In genomic region chr6:32853541-32854375, GRCh38 we compare ENCODE assay signal across 8 cellular contexts. TPM values are rescaled to one million over a fixed set of nuclear protein-coding genes. Genes with fewer than 3 reads are reported as not detected.
DNase-seq lines count a peak whose midpoint lies in the region; ATAC-seq, FAIRE-seq and TF ChIP-seq lines count a peak whose summit lies in the region.

Gene PSMB9 (plus strand): TSS chr6:32854192. CDS start chr6:32854230, 38 bp downstream.
Gene TAP1 (minus strand): TSS chr6:32853704. CDS start chr6:32853636, 68 bp downstream.

- peak; percentile 68 for ATAC-seq in HG03064 (IDR thresholded peaks at IDR 0.05; ENCODE audit: low read depth, unreplicated experiment)
- peak; percentile 91 for ATAC-seq in WTC11

- no peaks in the 10 kb centered on the region for H3K9me3 Mint-ChIP-seq in WTC11
- no peaks in the 10 kb centered on the region for H3K9me3 Mint-ChIP-seq in immature natural killer cell

- no peaks in the 10 kb centered on the region for H3K27me3 ChIP-seq in bronchial epithelial cell (ENCODE audit: control insufficient read depth, insufficient read depth, low read length)

- peak; percentile 51 for DNase-seq in AG04449 (ENCODE audit: low read depth, low spot score)
- DNase-seq in NCI-H2171 (lab: John Stamatoyannopoulos, UW), result peak; percentile 75
- DNase-seq in WTC11 (ENCODE audit: low spot score), result peak; percentile 94
- DNase-seq in bronchial epithelial cell (ENCODE audit: low read depth), result peak; percentile 85
- DNase-seq in immature natural killer cell, result peak; percentile 93 to 94 (median 94)
- peak; percentile 87 for DNase-seq in smooth muscle cell of the brain vasculature (ENCODE audit: low read depth, low spot score)

- peak within 1 kb of the TSS; percentile 90 for H3K27ac Mint-ChIP-seq in WTC11
- peak within 1 kb of the TSS; percentile 100 for H3K27ac Mint-ChIP-seq in immature natural killer cell

- POLR2A ChIA-PET in AG04449 (lab: Yijun Ruan, JAX), result interaction anchor here (0.7 to 2.2 kb wide), 6 partner anchors 9 to 118 kb away, joined by 3 to 22 read pairs (median 4); partner anchors contain the start of genes BRD2 and TAP2
- POLR2A ChIA-PET in WTC11 (lab: Charles Lee), result interaction anchor here (1.1 to 3.6 kb wide), 6 partner anchors 9 to 723 kb away, joined by 3 to 28 read pairs (median 6); partner anchors contain the start of genes FKBPL, PSMB8 and TAP2

- H3K4me3 ChIP-seq in AG04449 (ENCODE audit: low read depth, low read length), result peak within 1 kb of the TSS; percentile 89
- peak within 1 kb of the TSS; percentile 80 for H3K4me3 ChIP-seq in bronchial epithelial cell (ENCODE audit: low read depth, low read length)

- peak; percentile 95 for TF ChIP-seq POLR2A in GM18526 (IDR thresholded peaks at IDR 0.05; ENCODE audit: extremely low read depth, insufficient read length)

- no peak for FAIRE-seq in bronchial epithelial cell (lab: Jason Lieb, UNC)

- H3K36me3 ChIP-seq in bronchial epithelial cell (ENCODE audit: control insufficient read depth, insufficient read depth, low read length), result peaks cover 10% of the 10 kb centered on the region

- H3K27me3 Mint-ChIP-seq in WTC11 (ENCODE audit: low read depth), result peaks cover 91% of the 10 kb centered on the region
- H3K27me3 Mint-ChIP-seq in immature natural killer cell (ENCODE audit: low read depth in 3 of 3), result peaks cover 9 to 23% (median 19%) of the 10 kb centered on the region in 3 donors

- peaks cover 14% of the 10 kb centered on the region for H3K4me1 Mint-ChIP-seq in WTC11
- H3K4me1 Mint-ChIP-seq in immature natural killer cell, result peaks cover 70 to 81% of the 10 kb centered on the region in 2 donors

- peak within 1 kb of the TSS; percentile 88 for H3K4me3 Mint-ChIP-seq in WTC11
- peak within 1 kb of the TSS; percentile 92 to 100 (median 99) for H3K4me3 Mint-ChIP-seq in immature natural killer cell

- peak; percentile 87 for TF ChIP-seq CTCF in AG04449 (IDR thresholded peaks at IDR 0.05; ENCODE audit: insufficient read depth, low read length, missing control alignments)
- TF ChIP-seq CTCF in WTC11 (IDR thresholded peaks at IDR 0.05), result 0 out of 2 replicates have a peak, but pooled peaks have one; percentile 31
- peak; percentile 95 for TF ChIP-seq CTCF in bronchial epithelial cell (IDR thresholded peaks at IDR 0.05; ENCODE audit: insufficient read depth, low read length, severe bottlenecking)

- CTCF ChIA-PET in AG04449 (lab: Yijun Ruan, JAX) (interaction anchor here (0.9 to 9.6 kb wide), 12 partner anchors 12 to 440 kb away, joined by 3 to 313 read pairs (median 6); partner anchors contain the start of genes PSMB8 and TAP2), WTC11 (lab: Charles Lee) (interaction anchor here (0.7 to 9.4 kb wide), 22 partner anchors 9 to 319 kb away, joined by 3 to 291 read pairs (median 4); partner anchors contain the start of genes HLA-DMA, PSMB8 and TAP2)

- H3K36me3 Mint-ChIP-seq in WTC11 (peaks cover 9% of the 10 kb centered on the region), immature natural killer cell (peaks cover 27 to 59% (median 42%) of the 10 kb centered on the region in 3 donors)

TF ChIP-seq in WTC11, 78 proteins besides CTCF, POLR2A, EP300 and RAD21 (continues in another document):
- TF ChIP-seq MYBL2 (CRISPR knock-in tag; IDR thresholded peaks at IDR 0.05), result 0 out of 2 replicates have a peak, but pooled peaks have one; percentile 43
- TF ChIP-seq RELA (CRISPR knock-in tag; IDR thresholded peaks at IDR 0.05; ENCODE audit: borderline replicate concordance), result no peak
- TF ChIP-seq KAT7 (CRISPR knock-in tag; IDR thresholded peaks at IDR 0.05; ENCODE audit: borderline replicate concordance), result no peak
- 0 out of 2 replicates have a peak, but pooled peaks have one; percentile 35 for TF ChIP-seq ZBTB43 (CRISPR knock-in tag; IDR thresholded peaks at IDR 0.05)
- 0 out of 2 replicates have a peak, but pooled peaks have one; percentile 54 for TF ChIP-seq ZNF121 (CRISPR knock-in tag; IDR thresholded peaks at IDR 0.05)
- TF ChIP-seq HMGA2 (CRISPR knock-in tag; IDR thresholded peaks at IDR 0.05), result no peak
- peak; percentile 35; the same call in 1 of the 2 replicates for TF ChIP-seq ARID4B (CRISPR knock-in tag; IDR thresholded peaks at IDR 0.05; ENCODE audit: borderline replicate concordance)
- TF ChIP-seq SOX15 (CRISPR knock-in tag; IDR thresholded peaks at IDR 0.05), result no peak
- TF ChIP-seq FOXJ3 (CRISPR knock-in tag; IDR thresholded peaks at IDR 0.05; ENCODE audit: borderline replicate concordance), result no peak
- no peak for TF ChIP-seq TP53 (CRISPR knock-in tag; IDR thresholded peaks at IDR 0.05)
- no peak for TF ChIP-seq CDX4 (CRISPR knock-in tag; IDR thresholded peaks at IDR 0.05; ENCODE audit: borderline replicate concordance)
- no peak for TF ChIP-seq JUN (CRISPR knock-in tag; IDR thresholded peaks at IDR 0.05)
- TF ChIP-seq E2F1 (CRISPR knock-in tag; IDR thresholded peaks at IDR 0.05), result 0 out of 2 replicates have a peak, but pooled peaks have one; percentile 52

RNA-seq across cellular contexts. Expression of gene PSMB9, which starts in this region (rescaled TPM):
- 1.8 to 4.3 TPM (median 4.0 TPM) in 3 replicates for total RNA-seq in WTC11 (2021)
- 0.53 and 1.2 TPM in 2 replicates for total RNA-seq in bronchial epithelial cell
- 1,000 to 10,000 TPM in 1 of 3 donors, 100 to 1,000 TPM in 2; 694 to 1,190 (median 822) TPM for polyA plus RNA-seq in immature natural killer cell

RNA-seq across cellular contexts. Expression of gene TAP1, which starts in this region (rescaled TPM):
- total RNA-seq in WTC11 (2021) (13.6 to 15.9 TPM (median 15.7 TPM) in 3 replicates), bronchial epithelial cell (27.7 and 28.2 TPM in 2 replicates)
- polyA plus RNA-seq in immature natural killer cell, result 100 to 1,000 TPM; 310 to 465 (median 439) TPM

Comparison
In these comparisons a context has a peak if more than half of its experiments do, and no peak if none do; other contexts are left out.
1. Peak in every context shown above with its lines: DNase-seq, ATAC-seq and H3K4me3 ChIP-seq.
2. CTCF ChIP-seq: peak in every context shown above with its lines; median percentile 95 in bronchial epithelial cell; 87 in AG04449; 31 in WTC11.